Comparison of ENCODE assay signal across 30 cellular contexts in the genomic region with DNA sequence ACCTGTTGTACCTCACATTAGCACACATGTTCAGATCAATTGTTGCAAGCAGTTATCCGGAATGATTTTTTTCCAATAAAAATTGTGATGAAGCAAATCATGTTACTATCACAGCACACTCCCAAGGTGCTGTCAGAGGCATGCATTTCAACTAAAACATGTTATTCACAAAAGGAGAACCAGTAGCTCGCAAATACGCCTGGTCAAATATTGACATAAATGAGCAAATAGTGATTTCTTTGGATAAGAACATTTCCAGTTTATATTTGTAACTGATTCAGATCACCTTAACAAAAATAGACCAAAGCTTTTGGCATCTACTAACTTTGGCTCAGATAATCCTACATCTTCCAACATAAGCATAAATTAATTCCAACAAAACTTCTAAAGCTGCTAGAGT.
DNase-seq lines count a peak whose midpoint lies in the region; ATAC-seq, FAIRE-seq and TF ChIP-seq lines count a peak whose summit lies in the region.
"Had no signal": no experiment of that assay in that cellular context is flagged by ENCODE, and none has a peak within 500 bp of the region (broad histone marks: within the 10 kb centered on the region; RNA-seq: fewer than 3 reads in every experiment).

No MANE protein-coding gene starts in this region.

- H3K27ac ChIP-seq in VCaP, result peak overlapping the region; percentile 82
- no peak overlapping the region for H3K27ac ChIP-seq in pancreas
- H3K27ac ChIP-seq: A549; BLaER1 treated with 17β-estradiol and CSF1 and Interleukin-3, amounts not matched to agents 10 nM and 100 nM; RWPE1 had no signal

- H3K36me3 Mint-ChIP-seq in activated naive CD8-positive, alpha-beta T cell, result peaks cover 30% of the 10 kb centered on the region
- peaks cover 36% of the 10 kb centered on the region for H3K36me3 Mint-ChIP-seq in activated naive CD8-positive, alpha-beta T cell treated with anti-CD3 and anti-CD28 coated beads for 36 hours

- intact Hi-C loops in pancreas (cut with DNase I), result no loop called here

- peak in 3 of 4 donors; percentile 45 to 73 (median 53) for ATAC-seq in pancreas
- ATAC-seq: A549, GM12878, GM23338, K562, Panc1 had no signal

- H3K4me1 Mint-ChIP-seq in activated naive CD8-positive, alpha-beta T cell (ENCODE audit: low read depth), result peaks cover 11% of the 10 kb centered on the region
- peaks cover 4% of the 10 kb centered on the region for H3K4me1 Mint-ChIP-seq in activated naive CD8-positive, alpha-beta T cell treated with anti-CD3 and anti-CD28 coated beads for 36 hours
- H3K4me1 Mint-ChIP-seq: GM23338, H9 had no signal

- DNase-seq in activated naive CD8-positive, alpha-beta T cell treated with anti-CD3 and anti-CD28 coated beads for 36 hours, result no peak
- DNase-seq in LNCaP clone FGC (ENCODE audit: low read depth) (peak; percentile 79), pancreas (no peak), NCI-H69 (lab: John Stamatoyannopoulos, UW) (no peak)
- no peak for DNase-seq in activated T-cell treated with anti-CD3 and anti-CD28 coated beads, Interleukin-2, amount 50 U/mL, for 1 hour
- DNase-seq: AML-193; CD4-positive, alpha-beta T cell; COR-L47; DMS79; EL; GDM1; H9; Kasumi-1; MG63; NCI-H1048; NCI-H1436; NCI-H187; NCI-H446 treated with DMSO at 0.1 percent for 48 hours; NCI-H526 treated with DMSO at 0.1 percent for 48 hours; SK-N-SH; SW 1271 had no signal

- FAIRE-seq in pancreas (lab: Jason Lieb, UNC), result no peak
- FAIRE-seq: A549, K562 had no signal

- H3K4me3 Mint-ChIP-seq in activated naive CD8-positive, alpha-beta T cell, result no peak overlapping the region
- no peak overlapping the region for H3K4me3 Mint-ChIP-seq in activated naive CD8-positive, alpha-beta T cell treated with anti-CD3 and anti-CD28 coated beads for 36 hours
- H3K4me3 Mint-ChIP-seq: CD4-positive, alpha-beta T cell; GM23338; H9 had no signal

- H3K27me3 Mint-ChIP-seq in activated naive CD8-positive, alpha-beta T cell, result no peaks in the 10 kb centered on the region
- H3K27me3 Mint-ChIP-seq in activated naive CD8-positive, alpha-beta T cell treated with anti-CD3 and anti-CD28 coated beads for 36 hours, result no peaks in the 10 kb centered on the region
- H3K27me3 Mint-ChIP-seq: CD4-positive, alpha-beta T cell had no signal

- peak overlapping the region; percentile 28 for H3K27ac Mint-ChIP-seq in activated naive CD8-positive, alpha-beta T cell
- H3K27ac Mint-ChIP-seq in activated naive CD8-positive, alpha-beta T cell treated with anti-CD3 and anti-CD28 coated beads for 36 hours, result no peak overlapping the region
- H3K27ac Mint-ChIP-seq: CD4-positive, alpha-beta T cell; GM23338 had no signal

- H3K36me3 ChIP-seq in pancreas, result no peaks in the 10 kb centered on the region
- H3K36me3 ChIP-seq: MG63 had no signal

- H3K9me3 Mint-ChIP-seq in activated naive CD8-positive, alpha-beta T cell (ENCODE audit: low read depth), result no peaks in the 10 kb centered on the region
- no peaks in the 10 kb centered on the region for H3K9me3 Mint-ChIP-seq in activated naive CD8-positive, alpha-beta T cell treated with anti-CD3 and anti-CD28 coated beads for 36 hours
- H3K9me3 Mint-ChIP-seq: CD4-positive, alpha-beta T cell; GM23338; H9 had no signal

- peaks cover 0 to 9% (median 0%) of the 10 kb centered on the region in 3 donors for H3K4me1 ChIP-seq in pancreas

- 22 to 26% methylated on average over 3 of the region's 3 CpGs for WGBS in pancreas, 2 donors

- H3K27me3 ChIP-seq in pancreas, result no peaks in the 10 kb centered on the region
- H3K27me3 ChIP-seq: BLaER1 treated with 17β-estradiol and CSF1 and Interleukin-3, amounts not matched to agents 10 nM and 100 nM had no signal

- TF ChIP-seq CTCF in LNCaP clone FGC (IDR thresholded peaks at IDR 0.05; ENCODE audit: control insufficient read depth, extremely low read depth, insufficient read depth), result no peak
- no peak for TF ChIP-seq CTCF in VCaP (conservative IDR thresholded peaks at IDR 0.05)
- TF ChIP-seq CTCF in pancreas (IDR thresholded peaks at IDR 0.05), result no peak

- no peak overlapping the region for H3K4me3 ChIP-seq in LNCaP clone FGC (ENCODE audit: low read depth, low read length)
- no peak overlapping the region for H3K4me3 ChIP-seq in pancreas
- H3K4me3 ChIP-seq: A549; BLaER1 treated with 17β-estradiol and CSF1 and Interleukin-3, amounts not matched to agents 10 nM and 100 nM; GM12878; GM23338; K562; MG63 had no signal

- H3K9me3 ChIP-seq in pancreas, result no peaks in the 10 kb centered on the region
- H3K9me3 ChIP-seq: A549, MG63, SK-N-SH had no signal
